Comparison of ENCODE assay signal across 17 cellular contexts in genomic region chr1:61455400-61455799, GRCh38.
"Had no signal": no experiment of that assay in that cellular context is flagged by ENCODE, and none has a peak within 500 bp of the region (broad histone marks: within the 10 kb centered on the region; RNA-seq: fewer than 3 reads in every experiment).

No MANE protein-coding gene starts in this region.

- H3K4me3 ChIP-seq: cardiac muscle cell, skin epidermis, stomach, tibial nerve, vagina had no signal

- H3K27ac Mint-ChIP-seq: activated naive CD8-positive, alpha-beta T cell treated with anti-CD3 and anti-CD28 coated beads for 36 hours; activated T-cell treated with anti-CD3 and anti-CD28 coated beads, Interleukin-2, amount 50 U/mL, for 72 hours; naive B cell had no signal

- H3K27me3 ChIP-seq: cardiac muscle cell, stomach, tibial nerve, vagina had no signal

- H3K4me3 Mint-ChIP-seq: activated naive CD8-positive, alpha-beta T cell treated with anti-CD3 and anti-CD28 coated beads for 36 hours; activated T-cell treated with anti-CD3 and anti-CD28 coated beads, Interleukin-2, amount 50 U/mL, for 72 hours; naive B cell had no signal

- DNase-seq: activated CD4-positive, alpha-beta T cell treated with anti-CD3 and anti-CD28 coated beads, Interleukin-2, amount 50 U/mL, for 48 hours; activated CD4-positive, CD25-positive, alpha-beta regulatory T cell treated with anti-CD3 and anti-CD28 coated beads, Interleukin-2, amount 50 U/mL, for 72 hours; activated gamma-delta T cell treated with Interleukin-2 at 50 U/mL for 16 hours; activated naive CD8-positive, alpha-beta T cell treated with anti-CD3 and anti-CD28 coated beads for 36 hours; activated T-cell treated with anti-CD3 and anti-CD28 coated beads, Interleukin-2, amount 50 U/mL, for 72 hours; anterior cingulate cortex; effector CD4-positive, alpha-beta T cell; foreskin melanocyte; naive B cell; retina; stimulated activated CD4-positive, alpha-beta T cell treated with anti-CD3 and anti-CD28 coated beads, Interleukin-4, amount 100 ng/mL, for 4 hours; stomach; T-helper 9 cell had no signal

- H3K27me3 Mint-ChIP-seq: activated naive CD8-positive, alpha-beta T cell treated with anti-CD3 and anti-CD28 coated beads for 36 hours had no signal

- ATAC-seq: activated T-cell treated with anti-CD3 and anti-CD28 coated beads, Interleukin-2, amount 50 U/mL, for 72 hours had no signal

- H3K27ac ChIP-seq: cardiac muscle cell, vagina had no signal

- H3K9me3 Mint-ChIP-seq: activated naive CD8-positive, alpha-beta T cell treated with anti-CD3 and anti-CD28 coated beads for 36 hours; activated T-cell treated with anti-CD3 and anti-CD28 coated beads, Interleukin-2, amount 50 U/mL, for 72 hours; naive B cell had no signal

- H3K36me3 Mint-ChIP-seq: activated naive CD8-positive, alpha-beta T cell treated with anti-CD3 and anti-CD28 coated beads for 36 hours; naive B cell had no signal
